ENCODE assay signal across 8 cellular contexts in the genomic region with DNA sequence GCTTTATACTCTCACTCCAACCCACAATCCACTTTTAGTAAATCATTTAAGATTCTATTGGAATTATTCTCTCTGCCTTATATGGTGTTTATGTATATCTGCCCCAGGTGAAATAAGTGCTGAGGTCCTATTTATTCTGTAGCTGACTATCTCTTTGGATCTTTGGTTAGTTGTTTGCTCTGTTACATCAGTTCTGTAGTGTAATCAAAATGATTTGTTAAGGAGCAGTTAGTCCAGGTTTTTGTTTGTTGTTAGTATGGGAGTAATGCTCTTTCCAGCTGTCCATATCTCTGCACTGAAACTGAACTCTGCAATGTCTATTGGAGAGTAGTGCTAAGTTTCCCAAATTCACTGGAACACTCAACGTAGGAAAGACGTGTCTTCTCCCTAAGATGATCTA.
"Had no signal": no experiment of that assay in that cellular context is flagged by ENCODE, and none has a peak within 500 bp of the region (broad histone marks: within the 10 kb centered on the region; RNA-seq: fewer than 3 reads in every experiment).

No MANE protein-coding gene starts in this region.

- ATAC-seq: GM23338, K562 had no signal

- H3K4me3 ChIP-seq: GM23338, K562 had no signal

- H3K27ac ChIP-seq: HL-60 had no signal

- DNase-seq: H9, HCEC 1CT, IMR-90, Kasumi-1, KG1 had no signal
